Comparison of ENCODE assay signal across 18 cellular contexts in genomic region chr2:226211439-226211838, GRCh38.
DNase-seq lines count a peak whose midpoint lies in the region; ATAC-seq and TF ChIP-seq lines count a peak whose summit lies in the region.
"Had no signal": no experiment of that assay in that cellular context is flagged by ENCODE, and none has a peak within 500 bp of the region (broad histone marks: within the 10 kb centered on the region; RNA-seq: fewer than 3 reads in every experiment).

No MANE protein-coding gene starts in this region.

- WGBS in upper lobe of left lung, 2 donors = 42 to 62% methylated on average over 1 of the region's 1 CpG

- TF ChIP-seq CTCF in AG09319 (IDR thresholded peaks at IDR 0.05; ENCODE audit: low read depth, low read length) (no peak), cardiac fibroblast (IDR thresholded peaks at IDR 0.05; ENCODE audit: low read depth, low read length) (no peak), upper lobe of left lung (IDR thresholded peaks at IDR 0.05) (no peak)

- no peak for TF ChIP-seq POLR2A in upper lobe of left lung (IDR thresholded peaks at IDR 0.05)

- H3K27ac ChIP-seq in upper lobe of left lung = no peak overlapping the region
- H3K27ac ChIP-seq: heart left ventricle, lower lobe of right lung had no signal

- H3K4me1 ChIP-seq in upper lobe of left lung = peaks cover 0 to 4% (median 0%) of the 10 kb centered on the region in 4 donors

- intact Hi-C loops in activated CD4-positive, alpha-beta T cell treated with anti-CD3 and anti-CD28 coated beads, Interleukin-2, amount 10 ng/mL, durations not matched to agents 24 days and 14 days (cut with micrococcal nuclease) = no loop called here

- no peak overlapping the region for H3K4me3 ChIP-seq in cardiac fibroblast (replicated peaks in 1 of 2; ENCODE audit: low read depth in 2 of 2, low read length in 2 of 2)
- no peak overlapping the region for H3K4me3 ChIP-seq in upper lobe of left lung
- H3K4me3 ChIP-seq: heart left ventricle, lower lobe of right lung had no signal

- no peaks in the 10 kb centered on the region for H3K9me3 Mint-ChIP-seq in activated naive CD4-positive, alpha-beta T cell treated with anti-CD3 and anti-CD28 coated beads, Interleukin-2, amount 10 ng/mL, durations not matched to agents 7 days and 5 days
- no peaks in the 10 kb centered on the region for H3K9me3 Mint-ChIP-seq in activated CD4-positive, alpha-beta T cell treated with anti-CD3 and anti-CD28 coated beads, Interleukin-2, amount 10 ng/mL, durations not matched to agents 24 days and 14 days
- H3K9me3 Mint-ChIP-seq: activated naive CD4-positive, alpha-beta T cell treated with anti-CD3 and anti-CD28 coated beads, Interleukin-2, amount 50 U/mL, for 24 hours; CD4-positive, CD25-positive, alpha-beta regulatory T cell; dendritic cell treated with granulocyte-macrophage colony-stimulating factor and Interleukin-4, amounts not matched to agents 40 ng/mL and 50 ng/mL, for 4 days; stimulated activated naive B cell treated with anti-CD40 and anti-IgM and Interleukin-4, amounts not matched to agents 10 μg/mL and 1 μg/mL and 100 μg/mL, for 72 hours had no signal

- H3K4me3 Mint-ChIP-seq in activated naive CD4-positive, alpha-beta T cell treated with anti-CD3 and anti-CD28 coated beads, Interleukin-2, amount 10 ng/mL, durations not matched to agents 7 days and 5 days = no peak overlapping the region
- H3K4me3 Mint-ChIP-seq in activated CD4-positive, alpha-beta T cell treated with anti-CD3 and anti-CD28 coated beads, Interleukin-2, amount 10 ng/mL, durations not matched to agents 24 days and 14 days = no peak overlapping the region
- H3K4me3 Mint-ChIP-seq: activated naive CD4-positive, alpha-beta T cell treated with anti-CD3 and anti-CD28 coated beads, Interleukin-2, amount 50 U/mL, for 24 hours; CD4-positive, CD25-positive, alpha-beta regulatory T cell; dendritic cell treated with granulocyte-macrophage colony-stimulating factor and Interleukin-4, amounts not matched to agents 40 ng/mL and 50 ng/mL, for 4 days; stimulated activated naive B cell treated with anti-CD40 and anti-IgM and Interleukin-4, amounts not matched to agents 10 μg/mL and 1 μg/mL and 100 μg/mL, for 72 hours had no signal

- ATAC-seq in upper lobe of left lung (ENCODE audit: low FRiP score in 2 of 2) (no peak), GM18511 (IDR thresholded peaks at IDR 0.05; ENCODE audit: unreplicated experiment) (no peak)
- ATAC-seq: lower lobe of right lung; stimulated activated naive B cell treated with anti-CD40 and anti-IgM and Interleukin-4, amounts not matched to agents 10 μg/mL and 1 μg/mL and 100 μg/mL, for 72 hours had no signal

- no peak for TF ChIP-seq EP300 in upper lobe of left lung (IDR thresholded peaks at IDR 0.05)

- H3K27ac Mint-ChIP-seq in activated naive CD4-positive, alpha-beta T cell treated with anti-CD3 and anti-CD28 coated beads, Interleukin-2, amount 10 ng/mL, durations not matched to agents 7 days and 5 days = no peak overlapping the region
- H3K27ac Mint-ChIP-seq in activated CD4-positive, alpha-beta T cell treated with anti-CD3 and anti-CD28 coated beads, Interleukin-2, amount 10 ng/mL, durations not matched to agents 24 days and 14 days = no peak overlapping the region
- H3K27ac Mint-ChIP-seq: activated naive CD4-positive, alpha-beta T cell treated with anti-CD3 and anti-CD28 coated beads, Interleukin-2, amount 50 U/mL, for 24 hours; CD4-positive, CD25-positive, alpha-beta regulatory T cell; dendritic cell treated with granulocyte-macrophage colony-stimulating factor and Interleukin-4, amounts not matched to agents 40 ng/mL and 50 ng/mL, for 4 days; stimulated activated naive B cell treated with anti-CD40 and anti-IgM and Interleukin-4, amounts not matched to agents 10 μg/mL and 1 μg/mL and 100 μg/mL, for 72 hours had no signal

- CTCF ChIA-PET in activated naive CD4-positive, alpha-beta T cell treated with anti-CD3 and anti-CD28 coated beads, Interleukin-2, amount 10 ng/mL, durations not matched to agents 7 days and 5 days (lab: Charles Lee) = no interaction called here

- no peaks in the 10 kb centered on the region for H3K9me3 ChIP-seq in upper lobe of left lung
- H3K9me3 ChIP-seq: heart left ventricle, lower lobe of right lung had no signal

- H3K4me1 Mint-ChIP-seq in activated naive CD4-positive, alpha-beta T cell treated with anti-CD3 and anti-CD28 coated beads, Interleukin-2, amount 10 ng/mL, durations not matched to agents 7 days and 5 days = no peaks in the 10 kb centered on the region
- peaks cover 4% of the 10 kb centered on the region for H3K4me1 Mint-ChIP-seq in activated CD4-positive, alpha-beta T cell treated with anti-CD3 and anti-CD28 coated beads, Interleukin-2, amount 10 ng/mL, durations not matched to agents 24 days and 14 days
- H3K4me1 Mint-ChIP-seq: CD4-positive, CD25-positive, alpha-beta regulatory T cell had no signal

- no peaks in the 10 kb centered on the region for H3K27me3 Mint-ChIP-seq in activated naive CD4-positive, alpha-beta T cell treated with anti-CD3 and anti-CD28 coated beads, Interleukin-2, amount 10 ng/mL, durations not matched to agents 7 days and 5 days
- H3K27me3 Mint-ChIP-seq in activated CD4-positive, alpha-beta T cell treated with anti-CD3 and anti-CD28 coated beads, Interleukin-2, amount 10 ng/mL, durations not matched to agents 24 days and 14 days = peaks cover 7% of the 10 kb centered on the region
- H3K27me3 Mint-ChIP-seq: CD4-positive, CD25-positive, alpha-beta regulatory T cell; dendritic cell treated with granulocyte-macrophage colony-stimulating factor and Interleukin-4, amounts not matched to agents 40 ng/mL and 50 ng/mL, for 4 days had no signal

- no peaks in the 10 kb centered on the region for H3K36me3 Mint-ChIP-seq in activated naive CD4-positive, alpha-beta T cell treated with anti-CD3 and anti-CD28 coated beads, Interleukin-2, amount 10 ng/mL, durations not matched to agents 7 days and 5 days
- H3K36me3 Mint-ChIP-seq in activated CD4-positive, alpha-beta T cell treated with anti-CD3 and anti-CD28 coated beads, Interleukin-2, amount 10 ng/mL, durations not matched to agents 24 days and 14 days (ENCODE audit: low read depth) = no peaks in the 10 kb centered on the region
- H3K36me3 Mint-ChIP-seq: activated naive CD4-positive, alpha-beta T cell treated with anti-CD3 and anti-CD28 coated beads, Interleukin-2, amount 50 U/mL, for 24 hours; CD4-positive, CD25-positive, alpha-beta regulatory T cell; stimulated activated naive B cell treated with anti-CD40 and anti-IgM and Interleukin-4, amounts not matched to agents 10 μg/mL and 1 μg/mL and 100 μg/mL, for 72 hours had no signal

- no peaks in the 10 kb centered on the region for H3K27me3 ChIP-seq in upper lobe of left lung
- H3K27me3 ChIP-seq: heart left ventricle had no signal

- DNase-seq in AG09319 (ENCODE audit: extremely low read depth, low read depth) (peak; percentile 69), LHCN-M2 (ENCODE audit: low read depth) (peak; percentile 90), cardiac fibroblast (ENCODE audit: low read depth in 2 of 2) (peak; percentile 96 to 97), midbrain (lab: John Stamatoyannopoulos, UW) (peak; percentile 3), upper lobe of left lung (no peak)
- DNase-seq in activated naive CD4-positive, alpha-beta T cell treated with anti-CD3 and anti-CD28 coated beads, Interleukin-2, amount 10 ng/mL, durations not matched to agents 7 days and 5 days = no peak
- no peak for DNase-seq in activated CD4-positive, alpha-beta T cell treated with anti-CD3 and anti-CD28 coated beads, Interleukin-2, amount 10 ng/mL, durations not matched to agents 24 days and 14 days
- DNase-seq: CD4-positive, CD25-positive, alpha-beta regulatory T cell; lower lobe of right lung; NCI-H1092 treated with DMSO at 0.1 percent for 48 hours; NCI-H510A treated with DMSO at 0.1 percent for 48 hours; occipital lobe; stimulated activated naive B cell treated with anti-CD40 and anti-IgM and Interleukin-4, amounts not matched to agents 10 μg/mL and 1 μg/mL and 100 μg/mL, for 72 hours; T1000 had no signal

- no peaks in the 10 kb centered on the region for H3K36me3 ChIP-seq in upper lobe of left lung
- H3K36me3 ChIP-seq: heart left ventricle, lower lobe of right lung had no signal

Comparison
In these comparisons a context has a peak if more than half of its experiments do, and no peak if none do; other contexts are left out.
1. DNase-seq: peak in AG09319 (single experiment), LHCN-M2 (single experiment), cardiac fibroblast (2 of 2) and midbrain (single experiment); none in activated naive CD4-positive, alpha-beta T cell treated with anti-CD3 and anti-CD28 coated beads, Interleukin-2, amount 10 ng/mL, durations not matched to agents 7 days and 5 days (single experiment), activated CD4-positive, alpha-beta T cell treated with anti-CD3 and anti-CD28 coated beads, Interleukin-2, amount 10 ng/mL, durations not matched to agents 24 days and 14 days (single experiment) and upper lobe of left lung (0 of 2).